Comparison of ENCODE assay signal across 12 cellular contexts in genomic region chr18:51168960-51169662, GRCh38. TPM values are rescaled to one million over a fixed set of nuclear protein-coding genes. Genes with fewer than 3 reads are reported as not detected.
DNase-seq lines count a peak whose midpoint lies in the region; ATAC-seq and TF ChIP-seq lines count a peak whose summit lies in the region.
"Had no signal": no experiment of that assay in that cellular context is flagged by ENCODE, and none has a peak within 500 bp of the region (broad histone marks: within the 10 kb centered on the region; RNA-seq: fewer than 3 reads in every experiment).

No MANE protein-coding gene starts in this region.

- in situ Hi-C loops in G401 (cut with HindIII; ENCODE audit: low sequenced_read_pairs) = no loop called here

- intact Hi-C loops in activated CD4-positive, alpha-beta T cell treated with anti-CD3 and anti-CD28 coated beads for 36 hours (cut with DNase I, micrococcal nuclease) = loop anchor here in 1 of 2 experiments (1.0 kb wide), 1 partner anchor 15 kb away; no protein-coding TSS in a partner anchor

- peaks cover 13% of the 10 kb centered on the region for H3K36me3 Mint-ChIP-seq in activated CD4-positive, alpha-beta T cell treated with anti-CD3 and anti-CD28 coated beads for 36 hours (ENCODE audit: low read depth)
- H3K36me3 Mint-ChIP-seq in immature natural killer cell = peaks cover 0 to 21% (median 15%) of the 10 kb centered on the region in 3 donors

- CTCF ChIA-PET in activated CD4-positive, alpha-beta T cell treated with anti-CD3 and anti-CD28 coated beads for 36 hours (lab: Charles Lee) = interaction anchor here (0.6 to 1.5 kb wide), 6 partner anchors 15 to 58 kb away, joined by 3 to 5 read pairs (median 4); no protein-coding TSS in a partner anchor

- no peaks in the 10 kb centered on the region for H3K9me2 ChIP-seq in MM.1S (replicated peaks; ENCODE audit: insufficient read depth, low read length)

- POLR2A ChIA-PET in activated CD4-positive, alpha-beta T cell treated with anti-CD3 and anti-CD28 coated beads for 36 hours (lab: Charles Lee) = interaction anchor here (0.6 to 1.8 kb wide), 3 partner anchors 15 to 27 kb away, joined by 3 to 6 read pairs (median 5); no protein-coding TSS in a partner anchor

- H3K9ac ChIP-seq in MM.1S (ENCODE audit: low read length) = no peak overlapping the region

- peaks cover 58% of the 10 kb centered on the region for H3K4me1 Mint-ChIP-seq in activated CD4-positive, alpha-beta T cell treated with anti-CD3 and anti-CD28 coated beads for 36 hours
- peaks cover 86 to 95% of the 10 kb centered on the region in 2 donors for H3K4me1 Mint-ChIP-seq in immature natural killer cell

- peak overlapping the region; percentile 48; the same call in 1 of the 2 replicates for H3K27ac ChIP-seq in MM.1S (ENCODE audit: low read length)
- H3K27ac ChIP-seq: upper lobe of right lung had no signal

- no peaks in the 10 kb centered on the region for H3K27me3 ChIP-seq in MM.1S (replicated peaks; ENCODE audit: insufficient read depth, low read length)
- H3K27me3 ChIP-seq: upper lobe of right lung had no signal

- DNase-seq in activated CD4-positive, alpha-beta T cell treated with anti-CD3 and anti-CD28 coated beads for 36 hours = no peak
- DNase-seq in activated CD4-positive, alpha-beta T cell treated with anti-CD3 and anti-CD28 coated beads for 48 hours = no peak
- DNase-seq in MM.1S = peak; percentile 64
- DNase-seq in immature natural killer cell = peak; percentile 54 to 67 (median 58)
- DNase-seq in C1 segment of cervical spinal cord (lab: John Stamatoyannopoulos, UW) = no peak
- DNase-seq in G401 (ENCODE audit: low spot score) = no peak
- DNase-seq in SKM-1 treated with dmso at 0.1 percent for 144 hours (lab: John Stamatoyannopoulos, UW; ENCODE audit: unreplicated experiment) = no peak
- DNase-seq: 8988T, NCI-H1436, NCI-H526, upper lobe of right lung had no signal

- no peaks in the 10 kb centered on the region for H4K20me1 ChIP-seq in MM.1S (ENCODE audit: insufficient read depth, low read length)

- no peaks in the 10 kb centered on the region for H3K9me3 ChIP-seq in MM.1S (replicated peaks; ENCODE audit: insufficient read depth, low read length)
- H3K9me3 ChIP-seq: upper lobe of right lung had no signal

- no peak overlapping the region for H3K4me3 Mint-ChIP-seq in activated CD4-positive, alpha-beta T cell treated with anti-CD3 and anti-CD28 coated beads for 36 hours
- H3K4me3 Mint-ChIP-seq in immature natural killer cell = peak overlapping the region; percentile 63 to 82 (median 75)

- peak overlapping the region; percentile 26; the same call in 1 of the 2 replicates for H3K4me2 ChIP-seq in MM.1S (ENCODE audit: low read depth, low read length)

- ATAC-seq in activated CD4-positive, alpha-beta T cell treated with anti-CD3 and anti-CD28 coated beads for 36 hours = peak; percentile 18
- ATAC-seq in GM19467 (IDR thresholded peaks at IDR 0.05; ENCODE audit: unreplicated experiment) = peak; percentile 46
- ATAC-seq: upper lobe of right lung had no signal

- H3K27me3 Mint-ChIP-seq in activated CD4-positive, alpha-beta T cell treated with anti-CD3 and anti-CD28 coated beads for 36 hours = no peaks in the 10 kb centered on the region
- H3K27me3 Mint-ChIP-seq in immature natural killer cell (ENCODE audit: low read depth in 3 of 3) = peaks cover 8 to 11% (median 8%) of the 10 kb centered on the region in 3 donors

- peaks cover 56% of the 10 kb centered on the region for H3F3A ChIP-seq in MM.1S (ENCODE audit: insufficient read depth, low read length)

- H3K4me3 ChIP-seq in MM.1S (ENCODE audit: low read length) = no peak overlapping the region; the same call in 1 of the 2 replicates
- H3K4me3 ChIP-seq: upper lobe of right lung had no signal

- no peak for TF ChIP-seq CTCF in MM.1S (IDR thresholded peaks at IDR 0.05; ENCODE audit: low read length)

- H3K4me1 ChIP-seq in MM.1S (ENCODE audit: low read length) = peaks cover 63% of the 10 kb centered on the region
- H3K4me1 ChIP-seq: upper lobe of right lung had no signal

- no peak overlapping the region for H2AFZ ChIP-seq in MM.1S (ENCODE audit: low read length)

- peaks cover 55% of the 10 kb centered on the region for H3K79me2 ChIP-seq in MM.1S (ENCODE audit: low read length)

- no peaks in the 10 kb centered on the region for H3K36me3 ChIP-seq in MM.1S (replicated peaks; ENCODE audit: insufficient read depth, low read length)
- H3K36me3 ChIP-seq: upper lobe of right lung had no signal

- H3K9me3 Mint-ChIP-seq in activated CD4-positive, alpha-beta T cell treated with anti-CD3 and anti-CD28 coated beads for 36 hours (ENCODE audit: low read depth) = no peaks in the 10 kb centered on the region
- no peaks in the 10 kb centered on the region for H3K9me3 Mint-ChIP-seq in immature natural killer cell

- peak overlapping the region; percentile 92 for H3K27ac Mint-ChIP-seq in activated CD4-positive, alpha-beta T cell treated with anti-CD3 and anti-CD28 coated beads for 36 hours
- H3K27ac Mint-ChIP-seq in immature natural killer cell = peak overlapping the region; percentile 90 to 99 (median 96)

RNA-seq across cellular contexts. Expression of gene MEX3C, which starts 28.4 kb away (rescaled TPM):
- total RNA-seq in activated CD4-positive, alpha-beta T cell treated with anti-CD3 and anti-CD28 coated beads for 36 hours = 10 to 100 TPM; 46.7 to 66.9 TPM
- 10 to 100 TPM in 2 of 3 donors, 1 to 10 TPM in 1; 10.0 to 18.1 (median 10.7) TPM for polyA plus RNA-seq in immature natural killer cell
- 42.5 and 51.1 TPM in 2 replicates for total RNA-seq in G401 (2014; rRNA removed; shearing (Covaris generic))

Comparison
In these comparisons a context has a peak if more than half of its experiments do, and no peak if none do; other contexts are left out.
1. DNase-seq: peak in MM.1S (single experiment) and immature natural killer cell (3 of 3); none in activated CD4-positive, alpha-beta T cell treated with anti-CD3 and anti-CD28 coated beads for 36 hours (single experiment), activated CD4-positive, alpha-beta T cell treated with anti-CD3 and anti-CD28 coated beads for 48 hours (single experiment), C1 segment of cervical spinal cord (0 of 14), G401 (single experiment) and SKM-1 treated with dmso at 0.1 percent for 144 hours (single experiment).